In genomic region chr14:52776816-52777215, GRCh38 we compare ENCODE assay signal across 20 cellular contexts. TPM values are rescaled to one million over a fixed set of nuclear protein-coding genes. Genes with fewer than 3 reads are reported as not detected.
DNase-seq lines count a peak whose midpoint lies in the region; ATAC-seq, FAIRE-seq and TF ChIP-seq lines count a peak whose summit lies in the region.
"Had no signal": no experiment of that assay in that cellular context is flagged by ENCODE, and none has a peak within 500 bp of the region (broad histone marks: within the 10 kb centered on the region; RNA-seq: fewer than 3 reads in every experiment).

No MANE protein-coding gene starts in this region.

- H3K4me3 ChIP-seq in SK-N-SH (ENCODE audit: low read depth in 2 of 2, low read length in 1 of 2): no peak overlapping the region
- H3K4me3 ChIP-seq in mesendoderm (ENCODE audit: low read length): no peak overlapping the region

- no peak for TF ChIP-seq POLR2A in GM12891 (IDR thresholded peaks at IDR 0.05; ENCODE audit: low read depth, low read length)

- H4K20me1 ChIP-seq in SK-N-SH (ENCODE audit: insufficient read depth): no peaks in the 10 kb centered on the region

- peaks cover 3 to 4% of the 10 kb centered on the region in 2 experiments; a peak in 1 of 4 replicates for H3K4me1 ChIP-seq in SK-N-SH (ENCODE audit: control insufficient read depth in 1 of 2, insufficient read depth in 2 of 2, low read depth in 1 of 2, low read length in 1 of 2)
- no peaks in the 10 kb centered on the region for H3K4me1 ChIP-seq in mesendoderm (ENCODE audit: control insufficient read depth, low read depth, low read length)

- H2AFZ ChIP-seq in SK-N-SH (ENCODE audit: low read depth): no peak overlapping the region

- ATAC-seq in SK-N-SH treated with all-trans-retinoic acid at 6 μM for 48 hours (no peak), T-cell (replicated peaks in 1 of 4) (peak in 3 of 4 experiments; percentile 33 to 54 (median 53)), GM18867 (IDR thresholded peaks at IDR 0.05; ENCODE audit: unreplicated experiment) (no peak)
- ATAC-seq: Right ventricle myocardium inferior had no signal

- no peak for TF ChIP-seq EP300 in SK-N-SH (IDR thresholded peaks at IDR 0.05; ENCODE audit: borderline replicate concordance in 1 of 2, low read depth in 1 of 2, low read length in 1 of 2)

- H3K27ac Mint-ChIP-seq in T-cell: peak overlapping the region in 1 of 2 donors; percentile 11

- H3K9me2 ChIP-seq in SK-N-SH: no peaks in the 10 kb centered on the region

- H3K36me3 ChIP-seq in SK-N-SH (replicated peaks in 1 of 2; ENCODE audit: control insufficient read depth in 1 of 2, insufficient read depth in 2 of 2, low read length in 1 of 2) (peaks cover 58 to 70% of the 10 kb centered on the region in 2 experiments), mesendoderm (ENCODE audit: control insufficient read depth, insufficient read depth, low read length) (peaks cover 2% of the 10 kb centered on the region)

- TF ChIP-seq CTCF in SK-N-SH (IDR thresholded peaks at IDR 0.05): no peak

- H3K9ac ChIP-seq in SK-N-SH (no peak overlapping the region), mesendoderm (ENCODE audit: low read length) (no peak overlapping the region)

- H2AK5ac ChIP-seq in mesendoderm (ENCODE audit: low read length): no peak overlapping the region

- H2BK15ac ChIP-seq in mesendoderm (replicated peaks; ENCODE audit: low read depth): no peak overlapping the region

- DNase-seq in SK-N-SH: no peak
- DNase-seq in G401 (ENCODE audit: low spot score): peak; percentile 19
- no peak for DNase-seq in T-cell
- DNase-seq in mesendoderm: peak; percentile 12
- no peak for DNase-seq in mesenteric fat pad (ENCODE audit: low spot score)
- no peak for DNase-seq in GM12891 (ENCODE audit: insufficient read length, low spot score)
- DNase-seq: Calu3, DMS53, GOT3, KG1, NCI-H1417, NCI-H187 treated with DMSO at 0.1 percent for 48 hours, NCI-H2171, NCI-H526 had no signal

- H3K27me3 ChIP-seq in SK-N-SH (ENCODE audit: insufficient read depth) (no peaks in the 10 kb centered on the region), mesendoderm (ENCODE audit: insufficient read depth, low read length, poor library complexity) (no peaks in the 10 kb centered on the region)

- H3K79me1 ChIP-seq in mesendoderm (ENCODE audit: low read length): no peaks in the 10 kb centered on the region

- H3K23ac ChIP-seq in mesendoderm (ENCODE audit: low read length): no peak overlapping the region

- no peaks in the 10 kb centered on the region for H3K27me3 Mint-ChIP-seq in T-cell
- H3K27me3 Mint-ChIP-seq: CD4-positive, alpha-beta memory T cell had no signal

- no peak overlapping the region for H3K18ac ChIP-seq in mesendoderm (ENCODE audit: low read length)

- H2BK120ac ChIP-seq in mesendoderm (ENCODE audit: low read depth, low read length): no peak overlapping the region

- H3K79me2 ChIP-seq in SK-N-SH (ENCODE audit: insufficient read depth) (peaks cover 16% of the 10 kb centered on the region), mesendoderm (ENCODE audit: control insufficient read depth, insufficient read depth, low read length) (no peaks in the 10 kb centered on the region)

- H3K9me3 Mint-ChIP-seq in T-cell: no peaks in the 10 kb centered on the region
- H3K9me3 Mint-ChIP-seq: CD4-positive, alpha-beta memory T cell had no signal

- no peak overlapping the region for H3K4me3 Mint-ChIP-seq in T-cell
- H3K4me3 Mint-ChIP-seq: CD4-positive, alpha-beta memory T cell had no signal

- in situ Hi-C loops in G401 (cut with HindIII; ENCODE audit: low sequenced_read_pairs): no loop called here

- CTCF ChIA-PET in SK-N-SH (lab: Yijun Ruan, JAX) (interaction anchor here (0.8 to 1.1 kb wide), 5 partner anchors 9 to 477 kb away, joined by 3 read pairs; partner anchors contain the start of gene STYX), T-cell (lab: Charles Lee) (interaction anchor here in 1 of 2 donors (0.6 to 1.4 kb wide), 5 partner anchors 27 to 313 kb away, joined by 3 to 6 read pairs (median 3); no protein-coding TSS in a partner anchor)

- H3K4me2 ChIP-seq in SK-N-SH: no peak overlapping the region
- H3K4me2 ChIP-seq in mesendoderm (ENCODE audit: low read length): no peak overlapping the region

- H3K27ac ChIP-seq in SK-N-SH (ENCODE audit: low read depth in 2 of 2, low read length in 1 of 2): no peak overlapping the region; a peak in 1 of 4 replicates
- no peak overlapping the region for H3K27ac ChIP-seq in mesendoderm (ENCODE audit: low read depth, low read length)

- peaks cover 0 to 2% (median 2%) of the 10 kb centered on the region in 3 donors for H3K4me1 Mint-ChIP-seq in T-cell

- H3K36me3 Mint-ChIP-seq in T-cell: peaks cover 19% of the 10 kb centered on the region

- H2BK5ac ChIP-seq in mesendoderm (ENCODE audit: low read length): no peak overlapping the region

- FAIRE-seq in GM12891 (lab: Jason Lieb, UNC): no peak
- FAIRE-seq: A204.1, RCC 7860 had no signal

- peaks cover 40% of the 10 kb centered on the region for H3F3A ChIP-seq in SK-N-SH (replicated peaks; ENCODE audit: insufficient read depth)

- H3K9me3 ChIP-seq in SK-N-SH: no peaks in the 10 kb centered on the region

- H4K8ac ChIP-seq in mesendoderm (ENCODE audit: low read depth, low read length): no peak overlapping the region

- no peak overlapping the region for H3K56ac ChIP-seq in mesendoderm (ENCODE audit: low read length)

- POLR2A ChIA-PET in SK-N-SH (lab: Yijun Ruan, JAX) (interaction anchor here (0.8 kb wide), 1 partner anchor 9 kb away, joined by 3 read pairs; no protein-coding TSS in a partner anchor), T-cell (lab: Charles Lee) (no interaction called here)

- H3K4ac ChIP-seq in mesendoderm (ENCODE audit: low read depth, low read length): no peak overlapping the region

- no peak overlapping the region for H4K5ac ChIP-seq in mesendoderm (ENCODE audit: low read length)

- WGBS in SK-N-SH (ENCODE audit: low lambda C conversion rate): 90% methylated on average over 7 of the region's 7 CpGs
- no CpG with 5 or more reads among the region's 7 CpGs for WGBS in mesendoderm (ENCODE audit: extremely low coverage, insufficient coverage, low lambda C conversion rate)

- peak; percentile 50 for TF ChIP-seq RAD21 in SK-N-SH (IDR thresholded peaks at IDR 0.05; ENCODE audit: low read length)

TF ChIP-seq in SK-N-SH, 30 proteins besides CTCF, POLR2A, EP300 and RAD21 (continues in another document):
- TF ChIP-seq TEAD4 (IDR thresholded peaks at IDR 0.05; ENCODE audit: borderline replicate concordance, insufficient read depth) (no peak), TAF1 (IDR thresholded peaks at IDR 0.05; ENCODE audit: borderline replicate concordance, low read depth, low read length) (no peak), IRF3 (IDR thresholded peaks at IDR 0.05; ENCODE audit: low read depth, low read length) (no peak)

TF ChIP-seq in SK-N-SH treated with all-trans-retinoic acid at 6 μM for 48 hours, 23 proteins besides CTCF, POLR2A, EP300 and RAD21 (continues in another document):
- TF ChIP-seq ZNF70 (CRISPR knock-in tag; IDR thresholded peaks at IDR 0.05) (no peak), PATZ1 (CRISPR knock-in tag; IDR thresholded peaks at IDR 0.05; ENCODE audit: borderline replicate concordance) (no peak), GLIS3 (CRISPR knock-in tag; IDR thresholded peaks at IDR 0.05) (no peak)

TF ChIP-seq in GM12891, 5 proteins besides CTCF, POLR2A, EP300 and RAD21:
- TF ChIP-seq SPI1 (IDR thresholded peaks at IDR 0.05; ENCODE audit: low read depth, low read length) (no peak), POLR2AphosphoS5 (IDR thresholded peaks at IDR 0.05; ENCODE audit: low read depth, low read length) (no peak), TAF1 (IDR thresholded peaks at IDR 0.05; ENCODE audit: low read depth, low read length) (no peak), PAX5 (IDR thresholded peaks at IDR 0.05; ENCODE audit: insufficient read depth, low read length, severe bottlenecking) (no peak), POU2F2 (IDR thresholded peaks at IDR 0.05; ENCODE audit: low read depth, low read length) (no peak)

RNA-seq across cellular contexts. Expression of gene GNPNAT1, which starts 14.6 kb away (rescaled TPM):
- polyA plus RNA-seq in SK-N-SH (2012; rRNA removed): 15.2 and 18.0 TPM in 2 replicates
- 20.7 and 25.8 TPM in 2 replicates for polyA plus RNA-seq in SK-N-SH (2012; cell fraction: cytosol; rRNA removed)
- 6.6 and 8.8 TPM in 2 replicates for polyA plus RNA-seq in SK-N-SH (2012; cell fraction: nucleus; rRNA removed)
- total RNA-seq in G401 (2014; rRNA removed; shearing (Covaris generic)): 158 and 201 TPM in 2 replicates
- 10 to 100 TPM in 1 of 5 donors, 1 to 10 TPM in 4; 6.9 to 10.7 (median 8.9) TPM for total RNA-seq in T-cell
- 32.5 TPM for polyA plus RNA-seq in mesendoderm (2013, experiment 1 of 2)
- polyA plus RNA-seq in mesendoderm (2013, experiment 2 of 2): 33.9 TPM
- total RNA-seq in mesenteric fat pad: 26.7 TPM
- polyA plus RNA-seq in GM12891 (2012; ENCODE audit: low read depth, missing spikeins): 12.0 TPM

RNA-seq across cellular contexts. Expression of gene STYX, which starts 46.9 kb away (rescaled TPM):
- 3.5 and 5.3 TPM in 2 replicates for polyA plus RNA-seq in SK-N-SH (2012; rRNA removed)
- polyA plus RNA-seq in SK-N-SH (2012; cell fraction: cytosol; rRNA removed): 7.4 and 10.2 TPM in 2 replicates
- polyA plus RNA-seq in SK-N-SH (2012; cell fraction: nucleus; rRNA removed): 2.0 and 3.1 TPM in 2 replicates
- total RNA-seq in G401 (2014; rRNA removed; shearing (Covaris generic)): 28.6 and 33.9 TPM in 2 replicates
- total RNA-seq in T-cell: 10 to 100 TPM; 29.6 to 40.0 (median 36.9) TPM
- 31.9 TPM for polyA plus RNA-seq in mesendoderm (2013, experiment 1 of 2)
- polyA plus RNA-seq in mesendoderm (2013, experiment 2 of 2): 32.6 TPM
- 13.9 TPM for total RNA-seq in mesenteric fat pad
- 4.3 TPM for polyA plus RNA-seq in GM12891 (2012; ENCODE audit: low read depth, missing spikeins)

Comparison
In these comparisons a context has a peak if more than half of its experiments do, and no peak if none do; other contexts are left out.
1. DNase-seq: peak in G401 (single experiment) and mesendoderm (single experiment); none in SK-N-SH (single experiment), T-cell (0 of 34), mesenteric fat pad (single experiment) and GM12891 (single experiment).
2. ATAC-seq: peak in T-cell (3 of 4); none in SK-N-SH treated with all-trans-retinoic acid at 6 μM for 48 hours (single experiment) and GM18867 (single experiment).